In genomic region chr7:128209229-128210035, GRCh38 we compare ENCODE assay signal across 8 cellular contexts. TPM values are rescaled to one million over a fixed set of nuclear protein-coding genes. Genes with fewer than 3 reads are reported as not detected.
DNase-seq lines count a peak whose midpoint lies in the region; ATAC-seq, FAIRE-seq and TF ChIP-seq lines count a peak whose summit lies in the region.

No MANE protein-coding gene starts in this region.

- peak overlapping the region in 1 of 7 donors; percentile 54 for H3K27ac Mint-ChIP-seq in CD14-positive monocyte

- H3K9ac ChIP-seq in Karpas-422 (ENCODE audit: low read length), result no peak overlapping the region

- intact Hi-C loops in CD14-positive monocyte (cut with micrococcal nuclease), result loop anchor here (1.0 to 10.0 kb wide), 5 partner anchors 74 to 502 kb away; partner anchors contain the start of gene LRRC4 (in 1 of the 2)

- peaks cover 0 to 2% (median 0%) of the 10 kb centered on the region in 7 donors for H3K9me3 Mint-ChIP-seq in CD14-positive monocyte

- H3K9me3 ChIP-seq in Karpas-422 (ENCODE audit: low read length), result no peaks in the 10 kb centered on the region
- H3K9me3 ChIP-seq in osteoblast (ENCODE audit: low read depth, low read length), result no peaks in the 10 kb centered on the region
- no peaks in the 10 kb centered on the region for H3K9me3 ChIP-seq in thoracic aorta

- DNase-seq in CD14-positive monocyte (ENCODE audit: low spot score) (peak; percentile 67), GM19239 (ENCODE audit: insufficient read length, low spot score) (peak; percentile 79), Karpas-422 (peak; percentile 93), SHP77 treated with DMSO at 0.1 percent for 48 hours (lab: John Stamatoyannopoulos, UW) (peak; percentile 20), foreskin melanocyte (peak; percentile 61), osteoblast (ENCODE audit: insufficient read length, low spot score, missing footprints) (peak; percentile 95), thoracic aorta (ENCODE audit: low spot score) (no peak)
- peak; percentile 50 for DNase-seq in activated T-helper 9 cell treated with anti-CD3 and anti-CD28 coated beads, Interleukin-2, amount 50 U/mL, for 16 hours (ENCODE audit: low read depth)

- H4K20me1 ChIP-seq in Karpas-422 (ENCODE audit: insufficient read depth, low read depth, low read length) (no peaks in the 10 kb centered on the region), osteoblast (ENCODE audit: insufficient read depth, low read length) (no peaks in the 10 kb centered on the region)

- no peak overlapping the region for H3K27ac ChIP-seq in Karpas-422 (ENCODE audit: low read length)
- H3K27ac ChIP-seq in osteoblast (ENCODE audit: low read depth, low read length), result no peak overlapping the region
- no peak overlapping the region for H3K27ac ChIP-seq in thoracic aorta

- no peaks in the 10 kb centered on the region for H3K79me2 ChIP-seq in Karpas-422 (ENCODE audit: low read length)
- no peaks in the 10 kb centered on the region for H3K79me2 ChIP-seq in osteoblast (ENCODE audit: insufficient read depth, low read length)

- peak; percentile 73 for ATAC-seq in thoracic aorta (ENCODE audit: insufficient number of reproducible peaks, low FRiP score, low read depth)

- H3K4me1 ChIP-seq in Karpas-422 (ENCODE audit: low read length) (peaks cover 24% of the 10 kb centered on the region), osteoblast (ENCODE audit: insufficient read depth, low read length) (no peaks in the 10 kb centered on the region), thoracic aorta (ENCODE audit: control insufficient read depth in 1 of 2, low read depth in 2 of 2) (no peaks in the 10 kb centered on the region)

- H3K27me3 ChIP-seq in Karpas-422 (ENCODE audit: low read length) (no peaks in the 10 kb centered on the region), osteoblast (ENCODE audit: insufficient read depth, low read length) (peaks cover 14% of the 10 kb centered on the region), thoracic aorta (replicated peaks; ENCODE audit: insufficient read depth) (no peaks in the 10 kb centered on the region)

- peak; percentile 100 for FAIRE-seq in GM19239 (lab: Jason Lieb, UNC)

- no peaks in the 10 kb centered on the region for H3K36me3 Mint-ChIP-seq in CD14-positive monocyte

- H3K4me2 ChIP-seq in Karpas-422 (ENCODE audit: low read depth, low read length, poor library complexity, severe bottlenecking) (no peak overlapping the region), osteoblast (ENCODE audit: insufficient read depth, low read length) (no peak overlapping the region)

- peak; percentile 92 for TF ChIP-seq CTCF in CD14-positive monocyte (IDR thresholded peaks at IDR 0.05)
- peak; percentile 97 for TF ChIP-seq CTCF in osteoblast (IDR thresholded peaks at IDR 0.05; ENCODE audit: extremely low read depth, low read depth, low read length)
- TF ChIP-seq CTCF in thoracic aorta (IDR thresholded peaks at IDR 0.05), result peak; percentile 99

- no peak overlapping the region for H3K4me3 Mint-ChIP-seq in CD14-positive monocyte

- no peak overlapping the region for H2AFZ ChIP-seq in Karpas-422 (ENCODE audit: low read length)
- H2AFZ ChIP-seq in osteoblast (ENCODE audit: low read length), result no peak overlapping the region

- H3K9me2 ChIP-seq in Karpas-422 (replicated peaks; ENCODE audit: insufficient read depth, low read length), result no peaks in the 10 kb centered on the region

- H3K4me3 ChIP-seq in Karpas-422 (ENCODE audit: low read length) (no peak overlapping the region), osteoblast (ENCODE audit: insufficient read depth, low read length) (no peak overlapping the region), thoracic aorta (no peak overlapping the region)

- H3K27me3 Mint-ChIP-seq in CD14-positive monocyte (ENCODE audit: low read depth in 3 of 3), result peaks cover 4 to 28% (median 17%) of the 10 kb centered on the region in 3 donors

- H3K36me3 ChIP-seq in Karpas-422 (ENCODE audit: insufficient read depth, low read length), result no peaks in the 10 kb centered on the region
- no peaks in the 10 kb centered on the region for H3K36me3 ChIP-seq in osteoblast (ENCODE audit: insufficient read depth, low read length)
- no peaks in the 10 kb centered on the region for H3K36me3 ChIP-seq in thoracic aorta

- H3K4me1 Mint-ChIP-seq in CD14-positive monocyte, result peaks cover 4% of the 10 kb centered on the region

RNA-seq across cellular contexts. Expression of gene LEP, which starts 31.6 kb away (rescaled TPM):
- under 1 TPM; 0.12 to 0.13 TPM for polyA plus RNA-seq in CD14-positive monocyte
- not detected in 2 replicates for total RNA-seq in Karpas-422 (2014; rRNA removed; shearing (Covaris generic); ENCODE audit: low replicate concordance)
- under 0.01 and 0.36 TPM in 2 replicates for total RNA-seq in osteoblast
- total RNA-seq in thoracic aorta, result not detected
